15 cellular contexts compared by ENCODE assay signal in genomic region chr3:188066141-188066540, GRCh38.
DNase-seq lines count a peak whose midpoint lies in the region.
"Had no signal": no experiment of that assay in that cellular context is flagged by ENCODE, and none has a peak within 500 bp of the region (broad histone marks: within the 10 kb centered on the region; RNA-seq: fewer than 3 reads in every experiment).

No MANE protein-coding gene starts in this region.

- no peaks in the 10 kb centered on the region for H3K9me3 ChIP-seq in adipocyte (ENCODE audit: control insufficient read depth, low read length)
- H3K9me3 ChIP-seq: BLaER1 had no signal

- no peak overlapping the region for H3K9ac ChIP-seq in adipocyte (ENCODE audit: low read length)
- H3K9ac ChIP-seq: BLaER1 had no signal

- DNase-seq in AG20443 (ENCODE audit: low spot score) (peak; percentile 22), adipocyte (ENCODE audit: low read depth) (peak; percentile 44), fibroblast of peridontal ligament (ENCODE audit: extremely low read depth) (peak; percentile 57), DMS114 treated with DMSO at 0.1 percent for 48 hours (lab: John Stamatoyannopoulos, UW; ENCODE audit: unreplicated experiment) (no peak), dedifferentiated amniotic fluid mesenchymal stem cell (ENCODE audit: extremely low spot score) (no peak), NCI-H446 (lab: John Stamatoyannopoulos, UW) (no peak)
- DNase-seq: Calu3; CD4-positive, alpha-beta memory T cell; DMS53; DND-41; EL; HCEC 1CT had no signal

- no peaks in the 10 kb centered on the region for H3K27me3 ChIP-seq in adipocyte (replicated peaks; ENCODE audit: control insufficient read depth, insufficient read depth, low read length)
- H3K27me3 ChIP-seq: BLaER1 had no signal

- H3K4me3 ChIP-seq in adipocyte (ENCODE audit: low read length): no peak overlapping the region
- H3K4me3 ChIP-seq: BLaER1, GM23338, K562 had no signal

- H3K4me1 ChIP-seq in adipocyte (ENCODE audit: control insufficient read depth, insufficient read depth, low read length): peaks cover 25% of the 10 kb centered on the region

- no peaks in the 10 kb centered on the region for H3K36me3 ChIP-seq in adipocyte (ENCODE audit: control insufficient read depth, insufficient read depth, low read length, severe bottlenecking)
- H3K36me3 ChIP-seq: BLaER1 had no signal

Comparison
In these comparisons a context has a peak if more than half of its experiments do, and no peak if none do; other contexts are left out.
1. DNase-seq: peak in AG20443 (single experiment), adipocyte (single experiment) and fibroblast of peridontal ligament (single experiment); none in DMS114 treated with DMSO at 0.1 percent for 48 hours (single experiment), dedifferentiated amniotic fluid mesenchymal stem cell (single experiment) and NCI-H446 (0 of 2).